8 cellular contexts compared by ENCODE assay signal in the genomic region with DNA sequence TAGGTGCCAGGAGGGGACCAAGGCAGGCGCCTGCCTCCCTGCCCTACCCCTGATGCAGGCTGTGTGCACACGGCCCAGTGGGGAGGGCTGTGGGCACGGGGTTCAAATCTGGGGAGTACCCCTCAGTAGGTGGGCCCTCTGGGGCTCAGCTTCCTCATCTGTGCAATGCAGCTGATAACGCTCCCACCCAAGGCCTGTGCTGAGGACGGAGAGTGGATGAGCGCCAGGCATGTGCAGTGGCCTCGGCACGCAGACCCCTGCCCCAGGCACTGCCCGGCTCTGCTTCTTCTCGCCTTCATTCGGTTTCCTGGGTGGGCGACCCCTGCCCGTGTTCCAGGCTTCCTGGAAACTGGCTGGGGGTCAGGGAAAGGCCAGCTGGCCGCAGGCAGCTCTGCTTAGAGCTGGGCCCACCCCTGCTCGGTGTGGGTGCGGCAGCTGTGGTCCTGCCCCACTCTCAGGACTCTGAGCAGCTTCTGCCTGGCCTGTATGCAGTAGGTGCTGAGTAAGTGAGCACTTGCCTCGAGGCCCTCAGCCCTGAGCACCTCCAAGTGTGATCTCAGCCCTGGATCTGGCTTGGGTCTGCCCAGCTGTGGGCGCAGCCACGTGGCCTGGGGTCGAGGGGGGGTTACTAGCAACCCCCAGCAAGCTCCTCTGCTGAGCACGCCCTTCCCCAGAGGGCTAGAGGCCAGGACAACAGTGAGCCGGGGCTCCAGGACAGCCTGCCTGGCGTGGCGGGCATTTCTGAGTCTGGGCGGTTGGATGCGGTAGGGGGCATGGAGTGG. TPM values are rescaled to one million over a fixed set of nuclear protein-coding genes. Genes with fewer than 3 reads are reported as not detected.
DNase-seq lines count a peak whose midpoint lies in the region; ATAC-seq, FAIRE-seq and TF ChIP-seq lines count a peak whose summit lies in the region.
"Had no signal": no experiment of that assay in that cellular context is flagged by ENCODE, and none has a peak within 500 bp of the region (broad histone marks: within the 10 kb centered on the region; RNA-seq: fewer than 3 reads in every experiment).

No MANE protein-coding gene starts in this region.

- no peak for TF ChIP-seq RAD21 in HepG2 (CRISPR knock-in tag; IDR thresholded peaks at IDR 0.05)

- H3K27me3 ChIP-seq in HepG2 (ENCODE audit: control insufficient read depth in 1 of 2, insufficient read depth in 2 of 2, low read length in 2 of 2) (peaks cover 4 to 6% of the 10 kb centered on the region in 2 experiments; a peak in 2 of 5 replicates), right lobe of liver (no peaks in the 10 kb centered on the region), right atrium auricular region (no peaks in the 10 kb centered on the region)

- H4K20me1 ChIP-seq in HepG2 (ENCODE audit: insufficient read depth, low read length) = no peaks in the 10 kb centered on the region

- no peak overlapping the region for H3K27ac ChIP-seq in HepG2 (ENCODE audit: extremely low read length, insufficient read depth, low read length)
- no peak overlapping the region for H3K27ac ChIP-seq in right lobe of liver
- peak overlapping the region; percentile 92 to 94 for H3K27ac ChIP-seq in right atrium auricular region

- H3K4me3 ChIP-seq in HepG2 (replicated peaks in 1 of 3; ENCODE audit: insufficient read depth in 1 of 3, low read depth in 2 of 3, low read length in 3 of 3) (peak overlapping the region in 1 of 3 experiments; percentile 60; a peak in 1 of 6 replicates), right lobe of liver (no peak overlapping the region), right atrium auricular region (no peak overlapping the region)
- H3K4me3 ChIP-seq: prostate gland had no signal

- no TSS peak for BruUV-seq in HepG2 (replicated peaks; lab: Mats Ljungman, UMichigan)

- intact Hi-C loops in HepG2 (cut with micrococcal nuclease; ENCODE audit: unreplicated experiment) = no loop called here
- intact Hi-C loops in right lobe of liver (cut with DNase I) = no loop called here

- in situ Hi-C loops in HepG2 (cut with HindIII; ENCODE audit: extremely low pct_ligation_motif_present, low pct_unique_long_range_greater_than_20kb) = no loop called here

- peak overlapping the region; percentile 32 for H3K9ac ChIP-seq in HepG2 (ENCODE audit: insufficient read depth, low read depth, low read length)

- TF ChIP-seq POLR2A in HepG2 (IDR thresholded peaks at IDR 0.05; ENCODE audit: insufficient read depth in 1 of 2, low read depth in 2 of 2, low read length in 2 of 2) = no peak
- TF ChIP-seq POLR2A in right lobe of liver (IDR thresholded peaks at IDR 0.05) = no peak

- no peak for FAIRE-seq in HepG2 (lab: Jason Lieb, UNC)

- POLR2A ChIA-PET in HepG2 (lab: Yijun Ruan, JAX) = interaction anchor here (0.7 to 3.4 kb wide), 6 partner anchors 10 to 131 kb away, joined by 3 to 29 read pairs (median 6); a partner anchor contains a TSS

- H3K36me3 ChIP-seq in HepG2 (replicated peaks in 1 of 2; ENCODE audit: control insufficient read depth in 1 of 2, insufficient read depth in 2 of 2, low read length in 2 of 2) = no peaks in the 10 kb centered on the region
- no peaks in the 10 kb centered on the region for H3K36me3 ChIP-seq in right lobe of liver
- H3K36me3 ChIP-seq in right atrium auricular region = no peaks in the 10 kb centered on the region
- H3K36me3 ChIP-seq: prostate gland had no signal

- TF ChIP-seq CTCF in HepG2 (CRISPR knock-in tag; IDR thresholded peaks at IDR 0.05) (no peak), right lobe of liver (IDR thresholded peaks at IDR 0.05) (no peak), right atrium auricular region (IDR thresholded peaks at IDR 0.05) (no peak), omental fat pad (IDR thresholded peaks at IDR 0.05) (no peak)

- H3K9me3 ChIP-seq in HepG2 (ENCODE audit: low read length) (no peaks in the 10 kb centered on the region), right lobe of liver (no peaks in the 10 kb centered on the region), right atrium auricular region (no peaks in the 10 kb centered on the region)
- H3K9me3 ChIP-seq: prostate gland had no signal

- H2AFZ ChIP-seq in HepG2 (ENCODE audit: low read length) = no peak overlapping the region

- DNase-seq in HepG2 (ENCODE audit: low spot score) = no peak
- DNase-seq in right lobe of liver = no peak
- DNase-seq in right atrium auricular region (ENCODE audit: low spot score) = no peak
- no peak for DNase-seq in omental fat pad (ENCODE audit: low spot score)
- no peak for DNase-seq in inferior parietal cortex (ENCODE audit: extremely low spot score)
- DNase-seq: HCEC 1CT had no signal

- 31% methylated on average over 8 of the region's 26 CpGs for WGBS in HepG2 (ENCODE audit: low lambda C conversion rate)
- WGBS in right lobe of liver (ENCODE audit: insufficient coverage, low coverage, low lambda C conversion rate, missing lambda C conversion rate) = 0% methylated on average over 1 of the region's 26 CpGs

- TF ChIP-seq EP300 in HepG2 (IDR thresholded peaks at IDR 0.05; ENCODE audit: low read depth in 2 of 2, low read length in 2 of 2) = no peak
- no peak for TF ChIP-seq EP300 in HepG2 (CRISPR knock-in tag; IDR thresholded peaks at IDR 0.05; ENCODE audit: borderline replicate concordance)

- ATAC-seq in HepG2 (no peak), right lobe of liver (no peak), omental fat pad (ENCODE audit: low FRiP score) (no peak), GM18873 (IDR thresholded peaks at IDR 0.05; ENCODE audit: low FRiP score, unreplicated experiment) (no peak)

- H3K4me1 ChIP-seq in HepG2 (ENCODE audit: insufficient read depth, low read length) (peaks cover 71% of the 10 kb centered on the region), right lobe of liver (peaks cover 0 to 28% (median 13%) of the 10 kb centered on the region in 4 donors), right atrium auricular region (peaks cover 0 to 68% of the 10 kb centered on the region in 2 donors)

- peak overlapping the region; percentile 83 for H3K4me2 ChIP-seq in HepG2 (ENCODE audit: low read depth, low read length)

- no peaks in the 10 kb centered on the region for H3K79me2 ChIP-seq in HepG2 (ENCODE audit: insufficient read depth, low read length)

- CTCF ChIA-PET in HepG2 (lab: Yijun Ruan, JAX; ENCODE audit: low intra/inter-chr PET ratio, low total read pairs) = no interaction called here

RNA-seq across cellular contexts. Expression of a gene that starts 11.9 kb away (rescaled TPM):
- total RNA-seq in HepG2 (2016; rRNA removed; fragmentation: Illumina TruSeq; extraction: Trizol) (6.2 and 11.9 TPM in 2 replicates), right lobe of liver (10 to 100 TPM; 31.0 to 54.8 (median 41.1) TPM), right atrium auricular region (10 to 100 TPM in 1 of 2 donors, 1 to 10 TPM in 1; 9.2 to 14.5 TPM), omental fat pad (100 to 1,000 TPM in 1 of 4 donors, 10 to 100 TPM in 3; 26.6 to 108 (median 41.5) TPM)
- total RNA-seq in HepG2 (2016; cell fraction: cytosol; rRNA removed; fragmentation: Illumina TruSeq; extraction: Trizol; ENCODE audit: low read depth) = 7.1 and 8.0 TPM in 2 replicates
- total RNA-seq in HepG2 (2016; cell fraction: insoluble cytoplasmic fraction; rRNA removed; fragmentation: Illumina TruSeq; extraction: Trizol) = 5.5 and 13.2 TPM in 2 replicates
- total RNA-seq in HepG2 (2016; cell fraction: membrane; rRNA removed; fragmentation: Illumina TruSeq; extraction: Trizol) = 10.5 and 12.4 TPM in 2 replicates
- 11.2 and 11.3 TPM in 2 replicates for total RNA-seq in HepG2 (2016; cell fraction: nucleus; rRNA removed; fragmentation: Illumina TruSeq; extraction: Trizol)
- 49.9 and 70.7 TPM in 2 replicates for polyA plus RNA-seq in HepG2 (2011; rRNA removed)
- polyA plus RNA-seq in HepG2 (2011; cell fraction: cytosol; rRNA removed) = 24.2 and 35.1 TPM in 2 replicates
- polyA plus RNA-seq in HepG2 (2011; cell fraction: nucleus; rRNA removed) = 534 and 601 TPM in 2 replicates
- polyA plus RNA-seq in HepG2 (2012) = 20.3 and 22.1 TPM in 2 replicates
- 6.2 and 6.4 TPM in 2 replicates for polyA plus RNA-seq in HepG2 (2016; cell fraction: cytosol; fragmentation: Illumina TruSeq; extraction: Trizol; ENCODE audit: low read depth)
- 5.6 and 7.2 TPM in 2 replicates for polyA plus RNA-seq in HepG2 (2016; cell fraction: insoluble cytoplasmic fraction; fragmentation: Illumina TruSeq; extraction: Trizol; ENCODE audit: low read depth)
- polyA plus RNA-seq in HepG2 (2016; cell fraction: membrane; fragmentation: Illumina TruSeq; extraction: Trizol; ENCODE audit: low read depth) = 9.0 and 10.4 TPM in 2 replicates
- 35.7 and 39.2 TPM in 2 replicates for polyA plus RNA-seq in HepG2 (2016; cell fraction: nucleus; fragmentation: Illumina TruSeq; extraction: Trizol; ENCODE audit: insufficient read depth, low read depth)
- polyA minus RNA-seq in HepG2 (2011; rRNA and poly(A)+ RNA removed; ENCODE audit: low replicate concordance) = 0.61 and 40.6 TPM in 2 replicates
- 12.6 and 13.8 TPM in 2 replicates for polyA minus RNA-seq in HepG2 (2011; cell fraction: cytosol; rRNA and poly(A)+ RNA removed)
- 32.2 and 34.3 TPM in 2 replicates for polyA minus RNA-seq in HepG2 (2011; cell fraction: nucleus; rRNA and poly(A)+ RNA removed)

RNA-seq across cellular contexts. Expression of a gene that starts 14.2 kb away (rescaled TPM):
- total RNA-seq in HepG2 (2016; rRNA removed; fragmentation: Illumina TruSeq; extraction: Trizol) = not detected in 2 replicates
- not detected in 2 replicates for total RNA-seq in HepG2 (2016; cell fraction: cytosol; rRNA removed; fragmentation: Illumina TruSeq; extraction: Trizol; ENCODE audit: low read depth)
- not detected in 2 replicates for total RNA-seq in HepG2 (2016; cell fraction: insoluble cytoplasmic fraction; rRNA removed; fragmentation: Illumina TruSeq; extraction: Trizol)
- total RNA-seq in HepG2 (2016; cell fraction: membrane; rRNA removed; fragmentation: Illumina TruSeq; extraction: Trizol) = not detected in 2 replicates
- not detected in 2 replicates for total RNA-seq in HepG2 (2016; cell fraction: nucleus; rRNA removed; fragmentation: Illumina TruSeq; extraction: Trizol)
- polyA plus RNA-seq in HepG2 (2011; rRNA removed) = 0.05 TPM in 1 of 2 replicates, not detected in the other
- polyA plus RNA-seq in HepG2 (2011; cell fraction: cytosol; rRNA removed) = not detected in 2 replicates
- not detected in 2 replicates for polyA plus RNA-seq in HepG2 (2011; cell fraction: nucleus; rRNA removed)
- not detected in 2 replicates for polyA plus RNA-seq in HepG2 (2012)
- not detected in 2 replicates for polyA plus RNA-seq in HepG2 (2016; cell fraction: cytosol; fragmentation: Illumina TruSeq; extraction: Trizol; ENCODE audit: low read depth)
- polyA plus RNA-seq in HepG2 (2016; cell fraction: insoluble cytoplasmic fraction; fragmentation: Illumina TruSeq; extraction: Trizol; ENCODE audit: low read depth) = not detected in 2 replicates
- not detected in 2 replicates for polyA plus RNA-seq in HepG2 (2016; cell fraction: membrane; fragmentation: Illumina TruSeq; extraction: Trizol; ENCODE audit: low read depth)
- polyA plus RNA-seq in HepG2 (2016; cell fraction: nucleus; fragmentation: Illumina TruSeq; extraction: Trizol; ENCODE audit: insufficient read depth, low read depth) = not detected in 2 replicates
- polyA minus RNA-seq in HepG2 (2011; rRNA and poly(A)+ RNA removed; ENCODE audit: low replicate concordance) = not detected in 2 replicates
- polyA minus RNA-seq in HepG2 (2011; cell fraction: cytosol; rRNA and poly(A)+ RNA removed) = not detected in 2 replicates
- not detected in 2 replicates for polyA minus RNA-seq in HepG2 (2011; cell fraction: nucleus; rRNA and poly(A)+ RNA removed)
- under 1 TPM in 2 of 6 experiments, not detected in 4; 0.18 to 0.25 TPM for total RNA-seq in right lobe of liver
- not detected for total RNA-seq in right atrium auricular region
- total RNA-seq in omental fat pad = not detected

RNA-seq across cellular contexts. Expression of a gene that starts 17.9 kb away (rescaled TPM):
- total RNA-seq in HepG2 (2016; rRNA removed; fragmentation: Illumina TruSeq; extraction: Trizol) = 9.2 and 19.3 TPM in 2 replicates
- 15.2 and 19.7 TPM in 2 replicates for total RNA-seq in HepG2 (2016; cell fraction: cytosol; rRNA removed; fragmentation: Illumina TruSeq; extraction: Trizol; ENCODE audit: low read depth)
- total RNA-seq in HepG2 (2016; cell fraction: insoluble cytoplasmic fraction; rRNA removed; fragmentation: Illumina TruSeq; extraction: Trizol) = 9.5 and 17.6 TPM in 2 replicates
- 5.3 and 5.7 TPM in 2 replicates for total RNA-seq in HepG2 (2016; cell fraction: membrane; rRNA removed; fragmentation: Illumina TruSeq; extraction: Trizol)
- total RNA-seq in HepG2 (2016; cell fraction: nucleus; rRNA removed; fragmentation: Illumina TruSeq; extraction: Trizol) = 19.2 TPM in 2 replicates
- polyA plus RNA-seq in HepG2 (2011; rRNA removed) = 17.2 and 17.4 TPM in 2 replicates
- 7.9 and 10.5 TPM in 2 replicates for polyA plus RNA-seq in HepG2 (2011; cell fraction: cytosol; rRNA removed)
- 84.3 and 91.7 TPM in 2 replicates for polyA plus RNA-seq in HepG2 (2011; cell fraction: nucleus; rRNA removed)
- 11.1 and 12.3 TPM in 2 replicates for polyA plus RNA-seq in HepG2 (2012)
- 0.83 and 1.3 TPM in 2 replicates for polyA plus RNA-seq in HepG2 (2016; cell fraction: cytosol; fragmentation: Illumina TruSeq; extraction: Trizol; ENCODE audit: low read depth)
- polyA plus RNA-seq in HepG2 (2016; cell fraction: insoluble cytoplasmic fraction; fragmentation: Illumina TruSeq; extraction: Trizol; ENCODE audit: low read depth) = 6.9 and 9.3 TPM in 2 replicates
- 1.5 and 2.2 TPM in 2 replicates for polyA plus RNA-seq in HepG2 (2016; cell fraction: membrane; fragmentation: Illumina TruSeq; extraction: Trizol; ENCODE audit: low read depth)
- 33.9 and 43.9 TPM in 2 replicates for polyA plus RNA-seq in HepG2 (2016; cell fraction: nucleus; fragmentation: Illumina TruSeq; extraction: Trizol; ENCODE audit: insufficient read depth, low read depth)
- 27.8 and 43.6 TPM in 2 replicates for polyA minus RNA-seq in HepG2 (2011; rRNA and poly(A)+ RNA removed; ENCODE audit: low replicate concordance)
- 14.8 and 18.2 TPM in 2 replicates for polyA minus RNA-seq in HepG2 (2011; cell fraction: cytosol; rRNA and poly(A)+ RNA removed)
- polyA minus RNA-seq in HepG2 (2011; cell fraction: nucleus; rRNA and poly(A)+ RNA removed) = 56.7 and 65.1 TPM in 2 replicates
- 10 to 100 TPM in 5 of 6 experiments, 1 to 10 TPM in 1; 9.6 to 18.9 (median 13.4) TPM for total RNA-seq in right lobe of liver
- 10 to 100 TPM; 27.0 to 41.5 TPM for total RNA-seq in right atrium auricular region
- 10 to 100 TPM; 15.1 to 38.1 (median 27.4) TPM for total RNA-seq in omental fat pad

RNA-seq across cellular contexts. Expression of a gene that starts 42.3 kb away (rescaled TPM):
- total RNA-seq in HepG2 (2016; rRNA removed; fragmentation: Illumina TruSeq; extraction: Trizol) (14.1 and 16.8 TPM in 2 replicates), right lobe of liver (10 to 100 TPM in 3 of 6 experiments, 1 to 10 TPM in 3; 5.1 to 18.6 (median 11.1) TPM), right atrium auricular region (1 to 10 TPM; 6.4 to 6.8 TPM), omental fat pad (10 to 100 TPM in 2 of 4 donors, 1 to 10 TPM in 2; 7.1 to 19.2 (median 8.8) TPM)
- 3.3 and 4.6 TPM in 2 replicates for total RNA-seq in HepG2 (2016; cell fraction: cytosol; rRNA removed; fragmentation: Illumina TruSeq; extraction: Trizol; ENCODE audit: low read depth)
- total RNA-seq in HepG2 (2016; cell fraction: insoluble cytoplasmic fraction; rRNA removed; fragmentation: Illumina TruSeq; extraction: Trizol) = 14.4 and 15.6 TPM in 2 replicates
- total RNA-seq in HepG2 (2016; cell fraction: membrane; rRNA removed; fragmentation: Illumina TruSeq; extraction: Trizol) = 9.8 and 9.9 TPM in 2 replicates
- total RNA-seq in HepG2 (2016; cell fraction: nucleus; rRNA removed; fragmentation: Illumina TruSeq; extraction: Trizol) = 8.9 and 10.7 TPM in 2 replicates
- polyA plus RNA-seq in HepG2 (2011; rRNA removed) = 22.1 and 29.5 TPM in 2 replicates
- polyA plus RNA-seq in HepG2 (2011; cell fraction: cytosol; rRNA removed) = 24.7 and 29.1 TPM in 2 replicates
- polyA plus RNA-seq in HepG2 (2011; cell fraction: nucleus; rRNA removed) = 72.9 and 75.2 TPM in 2 replicates
- 22.4 and 26.9 TPM in 2 replicates for polyA plus RNA-seq in HepG2 (2012)
- polyA plus RNA-seq in HepG2 (2016; cell fraction: cytosol; fragmentation: Illumina TruSeq; extraction: Trizol; ENCODE audit: low read depth) = 4.6 and 4.8 TPM in 2 replicates
- 20.7 and 24.0 TPM in 2 replicates for polyA plus RNA-seq in HepG2 (2016; cell fraction: insoluble cytoplasmic fraction; fragmentation: Illumina TruSeq; extraction: Trizol; ENCODE audit: low read depth)
- polyA plus RNA-seq in HepG2 (2016; cell fraction: membrane; fragmentation: Illumina TruSeq; extraction: Trizol; ENCODE audit: low read depth) = 11.7 and 12.0 TPM in 2 replicates
- 24.3 and 25.8 TPM in 2 replicates for polyA plus RNA-seq in HepG2 (2016; cell fraction: nucleus; fragmentation: Illumina TruSeq; extraction: Trizol; ENCODE audit: insufficient read depth, low read depth)
- 3.8 and 32.9 TPM in 2 replicates for polyA minus RNA-seq in HepG2 (2011; rRNA and poly(A)+ RNA removed; ENCODE audit: low replicate concordance)
- polyA minus RNA-seq in HepG2 (2011; cell fraction: cytosol; rRNA and poly(A)+ RNA removed) = 16.2 and 16.4 TPM in 2 replicates
- 5.8 and 7.5 TPM in 2 replicates for polyA minus RNA-seq in HepG2 (2011; cell fraction: nucleus; rRNA and poly(A)+ RNA removed)

Comparison
In these comparisons a context has a peak if more than half of its experiments do, and no peak if none do; other contexts are left out.
1. H3K27ac ChIP-seq: peak in right atrium auricular region (2 of 2); none in HepG2 (single experiment) and right lobe of liver (0 of 3).